Comparison of ENCODE assay signal across 1 cellular context in genomic region chr3:187669675-187670504, GRCh38.
A peak's percentile ranks its signal among the peaks of the same experiment; 100 is the strongest.
TF ChIP-seq lines count a peak whose summit lies in the region.

TSS of gene SST (minus strand) at chr3:187670394. CDS start at chr3:187670291, 103 bp downstream.

TF ChIP-seq in HepG2, 621 proteins besides CTCF, POLR2A, EP300 and RAD21 (continued from another document and continues in another):
- TF ChIP-seq USF2 (IDR thresholded peaks at IDR 0.05; ENCODE audit: low read depth, low read length) (no peak), USF2 (CRISPR knock-in tag; IDR thresholded peaks at IDR 0.05; ENCODE audit: borderline replicate concordance) (no peak), ZNF790 (CRISPR knock-in tag; IDR thresholded peaks at IDR 0.05; ENCODE audit: borderline replicate concordance) (peak; percentile 94; the same call in 1 of the 2 replicates), E2F2 (CRISPR knock-in tag; IDR thresholded peaks at IDR 0.05; ENCODE audit: borderline replicate concordance) (peak; percentile 97; the same call in 1 of the 2 replicates), PAXIP1 (CRISPR knock-in tag; conservative IDR thresholded peaks at IDR 0.05) (no peak), ZBTB2 (CRISPR knock-in tag; IDR thresholded peaks at IDR 0.05; ENCODE audit: low read depth) (0 out of 2 replicates have a peak, but pooled peaks have one; percentile 43), TEAD3 (CRISPR knock-in tag; optimal IDR thresholded peaks at IDR 0.05; ENCODE audit: borderline replicate concordance) (peak; percentile 79), KMT2A (CRISPR knock-in tag; IDR thresholded peaks at IDR 0.05) (peak; percentile 49; the same call in 1 of the 2 replicates), IRF2 (CRISPR knock-in tag; IDR thresholded peaks at IDR 0.05) (peak; percentile 82), CREB3 (CRISPR knock-in tag; IDR thresholded peaks at IDR 0.05) (peak; percentile 96), ZNF264 (CRISPR knock-in tag; IDR thresholded peaks at IDR 0.05) (peak; percentile 95), TFDP2 (CRISPR knock-in tag; IDR thresholded peaks at IDR 0.05) (peak; percentile 53; the same call in 1 of the 2 replicates), CENPT (CRISPR knock-in tag; IDR thresholded peaks at IDR 0.05; ENCODE audit: low read depth) (0 out of 2 replicates have a peak, but pooled peaks have one; percentile 83), NPAS2 (CRISPR knock-in tag; IDR thresholded peaks at IDR 0.05; ENCODE audit: borderline replicate concordance) (no peak), BRD4 (CRISPR knock-in tag; IDR thresholded peaks at IDR 0.05) (no peak), STAT5B (CRISPR knock-in tag; IDR thresholded peaks at IDR 0.05) (peak; percentile 99), ZNF557 (CRISPR knock-in tag; IDR thresholded peaks at IDR 0.05) (peak; percentile 98), ZNF124 (CRISPR knock-in tag; IDR thresholded peaks at IDR 0.05) (peak; percentile 99), HOXD1 (CRISPR knock-in tag; IDR thresholded peaks at IDR 0.05) (peak; percentile 94), CERS6 (CRISPR knock-in tag; IDR thresholded peaks at IDR 0.05) (peak; percentile 92), RXRA (CRISPR knock-in tag; IDR thresholded peaks at IDR 0.05) (no peak; the same call in 1 of the 2 replicates), HNF4G (IDR thresholded peaks at IDR 0.05; ENCODE audit: borderline replicate concordance, low read depth, low read length) (no peak), HNF4G (CRISPR knock-in tag; IDR thresholded peaks at IDR 0.05; ENCODE audit: borderline replicate concordance, low read depth) (no peak), ATF3 (CRISPR knock-in tag; IDR thresholded peaks at IDR 0.05) (peak; percentile 94), ZNF761 (CRISPR knock-in tag; conservative IDR thresholded peaks at IDR 0.05) (peak; percentile 74; the same call in 1 of the 2 replicates), TGIF2 (CRISPR knock-in tag; IDR thresholded peaks at IDR 0.05) (peak; percentile 98), ZNF550 (CRISPR knock-in tag; IDR thresholded peaks at IDR 0.05; ENCODE audit: borderline replicate concordance) (no peak), ZSCAN22 (CRISPR knock-in tag; IDR thresholded peaks at IDR 0.05) (no peak), ZNF367 (CRISPR knock-in tag; IDR thresholded peaks at IDR 0.05; ENCODE audit: borderline replicate concordance) (peak; percentile 98), SYNCRIP (IDR thresholded peaks at IDR 0.05; ENCODE audit: insufficient read depth, low read depth, low read length) (no peak), IRF9 (CRISPR knock-in tag; IDR thresholded peaks at IDR 0.05; ENCODE audit: borderline replicate concordance) (peak; percentile 93), DPF2 (CRISPR knock-in tag; IDR thresholded peaks at IDR 0.05; ENCODE audit: borderline replicate concordance, low read depth) (no peak), LBX2 (CRISPR knock-in tag; IDR thresholded peaks at IDR 0.05; ENCODE audit: borderline replicate concordance) (peak; percentile 81; the same call in 1 of the 2 replicates), ZNF280D (CRISPR knock-in tag; IDR thresholded peaks at IDR 0.05) (peak; percentile 81; the same call in 1 of the 2 replicates), ZNF569 (CRISPR knock-in tag; IDR thresholded peaks at IDR 0.05; ENCODE audit: borderline replicate concordance) (no peak), KLF9 (CRISPR knock-in tag; IDR thresholded peaks at IDR 0.05; ENCODE audit: low read depth) (peak; percentile 80; the same call in 1 of the 2 replicates), GRHL1 (CRISPR knock-in tag; conservative IDR thresholded peaks at IDR 0.05) (no peak), XRCC5 (optimal IDR thresholded peaks at IDR 0.05; ENCODE audit: low read length) (no peak), NR2F1 (CRISPR knock-in tag; IDR thresholded peaks at IDR 0.05) (peak in 1 of 2 experiments; percentile 66; a peak in 2 of 4 replicates), ZNF337 (CRISPR knock-in tag; IDR thresholded peaks at IDR 0.05; ENCODE audit: borderline replicate concordance, low read depth) (peak; percentile 79; the same call in 1 of the 2 replicates), NFYC (CRISPR knock-in tag; IDR thresholded peaks at IDR 0.05) (peak; percentile 55), ZNF205 (CRISPR knock-in tag; IDR thresholded peaks at IDR 0.05) (peak; percentile 95)
